Comparison of ENCODE assay signal across 1 cellular context in genomic region chr19:37905936-37906867, GRCh38.
TF ChIP-seq lines count a peak whose summit lies in the region.

Gene WDR87, minus strand, starts transcription at chr19:37906594. Its CDS starts 8,355 bp downstream, at chr19:37898239.

TF ChIP-seq in HepG2, 621 proteins besides CTCF, POLR2A, EP300 and RAD21 (continued from another document and continues in another):
- TF ChIP-seq CERS6 (CRISPR knock-in tag; IDR thresholded peaks at IDR 0.05) (no peak), FOXA3 (CRISPR knock-in tag; IDR thresholded peaks at IDR 0.05) (no peak), TFDP1 (CRISPR knock-in tag; IDR thresholded peaks at IDR 0.05; ENCODE audit: borderline replicate concordance) (peak; percentile 19; the same call in 1 of the 2 replicates), MEIS1 (CRISPR knock-in tag; IDR thresholded peaks at IDR 0.05; ENCODE audit: borderline replicate concordance) (no peak; the same call in 1 of the 2 replicates), RBM39 (IDR thresholded peaks at IDR 0.05; ENCODE audit: low read depth, low read length, poor library complexity, severe bottlenecking) (peak; percentile 34), ZBTB38 (CRISPR knock-in tag; IDR thresholded peaks at IDR 0.05) (no peak), ZZZ3 (CRISPR knock-in tag; IDR thresholded peaks at IDR 0.05; ENCODE audit: borderline replicate concordance) (no peak), ZNF513 (CRISPR knock-in tag; conservative IDR thresholded peaks at IDR 0.05) (no peak), ZNF672 (CRISPR knock-in tag; IDR thresholded peaks at IDR 0.05) (no peak), ZNF850 (CRISPR knock-in tag; conservative IDR thresholded peaks at IDR 0.05) (no peak), MAFK (conservative IDR thresholded peaks at IDR 0.05 in 1 of 2, IDR thresholded peaks at IDR 0.05 in 1 of 2; ENCODE audit: low read length in 2 of 2) (no peak), NFRKB (IDR thresholded peaks at IDR 0.05) (no peak), ZNF296 (CRISPR knock-in tag; conservative IDR thresholded peaks at IDR 0.05) (no peak), TBX2 (CRISPR knock-in tag; IDR thresholded peaks at IDR 0.05; ENCODE audit: borderline replicate concordance) (peak; percentile 6; the same call in 1 of the 2 replicates), BCLAF1 (IDR thresholded peaks at IDR 0.05) (no peak), TARDBP (CRISPR knock-in tag; IDR thresholded peaks at IDR 0.05) (no peak), PAWR (CRISPR knock-in tag; IDR thresholded peaks at IDR 0.05; ENCODE audit: borderline replicate concordance) (no peak), PRDM15 (CRISPR knock-in tag; IDR thresholded peaks at IDR 0.05) (no peak; the same call in 1 of the 2 replicates), RELA (CRISPR knock-in tag; IDR thresholded peaks at IDR 0.05) (0 out of 2 replicates have a peak, but pooled peaks have one; percentile 3), ELK4 (CRISPR knock-in tag; IDR thresholded peaks at IDR 0.05; ENCODE audit: borderline replicate concordance) (no peak), HCFC1 (IDR thresholded peaks at IDR 0.05; ENCODE audit: low read depth, low read length) (no peak), GATAD1 (CRISPR knock-in tag; IDR thresholded peaks at IDR 0.05) (no peak), ZNF263 (CRISPR knock-in tag; IDR thresholded peaks at IDR 0.05) (no peak), KMT2B (CRISPR knock-in tag; IDR thresholded peaks at IDR 0.05) (no peak), POLR2AphosphoS2 (IDR thresholded peaks at IDR 0.05; ENCODE audit: low read depth, low read length) (no peak), HNRNPH1 (optimal IDR thresholded peaks at IDR 0.05; ENCODE audit: low read depth, low read length) (peak; percentile 4), MNT (IDR thresholded peaks at IDR 0.05) (no peak), ELF3 (CRISPR knock-in tag; IDR thresholded peaks at IDR 0.05) (no peak), DMTF1 (CRISPR knock-in tag; IDR thresholded peaks at IDR 0.05) (no peak), ZNF10 (CRISPR knock-in tag; IDR thresholded peaks at IDR 0.05; ENCODE audit: borderline replicate concordance, low read depth) (no peak), SMAD1 (CRISPR knock-in tag; IDR thresholded peaks at IDR 0.05; ENCODE audit: borderline replicate concordance, low read depth) (no peak; the same call in 1 of the 2 replicates), MXD3 (CRISPR knock-in tag; IDR thresholded peaks at IDR 0.05) (no peak), YEATS4 (CRISPR knock-in tag; IDR thresholded peaks at IDR 0.05; ENCODE audit: borderline replicate concordance) (peak; percentile 74), TEAD3 (CRISPR knock-in tag; optimal IDR thresholded peaks at IDR 0.05; ENCODE audit: borderline replicate concordance) (no peak), MYC (CRISPR knock-in tag; IDR thresholded peaks at IDR 0.05; ENCODE audit: borderline replicate concordance) (peak; percentile 81), ZNF333 (CRISPR knock-in tag; IDR thresholded peaks at IDR 0.05; ENCODE audit: borderline replicate concordance) (no peak), ZBTB21 (CRISPR knock-in tag; IDR thresholded peaks at IDR 0.05) (no peak), ZNF274 (CRISPR knock-in tag; IDR thresholded peaks at IDR 0.05) (0 out of 2 replicates have a peak, but pooled peaks have one; percentile 40), ZNF607 (CRISPR knock-in tag; IDR thresholded peaks at IDR 0.05; ENCODE audit: borderline replicate concordance) (no peak), PAXIP1 (CRISPR knock-in tag; conservative IDR thresholded peaks at IDR 0.05) (0 out of 2 replicates have a peak, but pooled peaks have one; percentile 3), ZNF17 (CRISPR knock-in tag; IDR thresholded peaks at IDR 0.05) (no peak)
